In the genomic region with DNA sequence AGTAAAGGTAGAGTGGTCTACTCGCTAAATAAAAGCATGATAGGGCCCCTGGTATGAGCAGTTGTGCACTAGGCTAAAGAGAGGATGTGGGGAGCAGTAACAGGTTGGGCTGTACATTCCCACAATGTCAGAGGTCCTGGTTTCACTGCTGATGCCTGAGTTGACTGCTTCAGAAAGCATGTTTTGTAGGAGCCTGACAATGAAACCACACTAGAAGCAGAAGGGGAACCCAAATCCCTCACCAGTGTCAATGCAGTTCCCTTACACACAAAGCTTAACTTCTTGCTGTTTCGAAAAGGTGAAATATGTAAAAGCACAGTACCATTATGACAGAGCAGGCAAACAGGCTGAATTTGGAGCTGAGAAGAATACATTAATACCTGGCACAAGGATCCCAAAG, we compare ENCODE assay signal across 15 cellular contexts.
A peak's percentile ranks its signal among the peaks of the same experiment; 100 is the strongest.
DNase-seq lines count a peak whose midpoint lies in the region; ATAC-seq, FAIRE-seq and TF ChIP-seq lines count a peak whose summit lies in the region.
"Had no signal": no experiment of that assay in that cellular context is flagged by ENCODE, and none has a peak within 500 bp of the region (broad histone marks: within the 10 kb centered on the region; RNA-seq: fewer than 3 reads in every experiment).

No MANE protein-coding gene starts in this region.

- TF ChIP-seq RAD21 in HepG2 (CRISPR knock-in tag; IDR thresholded peaks at IDR 0.05), result no peak

- H3K4me1 ChIP-seq in HepG2 (ENCODE audit: insufficient read depth, low read length) (peaks cover 12% of the 10 kb centered on the region), right lobe of liver (peaks cover 0 to 13% (median 3%) of the 10 kb centered on the region in 4 donors), gastroesophageal sphincter (no peaks in the 10 kb centered on the region)

- H3K27ac Mint-ChIP-seq in stimulated activated naive B cell treated with anti-CD40 and anti-IgM and Interleukin-4, amounts not matched to agents 10 μg/mL and 1 μg/mL and 100 μg/mL, for 72 hours, result no peak overlapping the region

- DNase-seq in HepG2 (ENCODE audit: low spot score) (no peak), right lobe of liver (no peak), NCI-H146 (lab: John Stamatoyannopoulos, UW) (no peak)
- DNase-seq in stimulated activated naive B cell treated with anti-CD40 and anti-IgM and Interleukin-4, amounts not matched to agents 10 μg/mL and 1 μg/mL and 100 μg/mL, for 72 hours, result peak; percentile 4
- no peak for DNase-seq in activated CD4-positive, CD25-positive, alpha-beta regulatory T cell treated with anti-CD3 and anti-CD28 coated beads, Interleukin-2, amount 50 U/mL, for 72 hours
- DNase-seq: amygdala; effector CD4-positive, alpha-beta T cell; NCI-H187 treated with DMSO at 0.1 percent for 48 hours; PC-3; stimulated activated naive CD4-positive, alpha-beta T cell treated with Interleukin-2 at 50 U/mL for 16 hours had no signal

- no peak for TF ChIP-seq CTCF in HepG2 (CRISPR knock-in tag; IDR thresholded peaks at IDR 0.05)
- TF ChIP-seq CTCF in right lobe of liver (IDR thresholded peaks at IDR 0.05), result no peak
- TF ChIP-seq CTCF in gastroesophageal sphincter (IDR thresholded peaks at IDR 0.05), result no peak

- H3K4me2 ChIP-seq in HepG2 (ENCODE audit: low read depth, low read length), result no peak overlapping the region

- peaks cover 14 to 20% of the 10 kb centered on the region in 2 donors for H3K4me1 Mint-ChIP-seq in stimulated activated naive B cell treated with anti-CD40 and anti-IgM and Interleukin-4, amounts not matched to agents 10 μg/mL and 1 μg/mL and 100 μg/mL, for 72 hours

- H3K9me3 Mint-ChIP-seq in stimulated activated naive B cell treated with anti-CD40 and anti-IgM and Interleukin-4, amounts not matched to agents 10 μg/mL and 1 μg/mL and 100 μg/mL, for 72 hours, result peaks cover 0 to 1% of the 10 kb centered on the region in 2 donors

- no peaks in the 10 kb centered on the region for H3K79me2 ChIP-seq in HepG2 (ENCODE audit: insufficient read depth, low read length)

- H3K4me3 ChIP-seq in HepG2 (replicated peaks in 1 of 3; ENCODE audit: insufficient read depth in 1 of 3, low read depth in 2 of 3, low read length in 3 of 3), result no peak overlapping the region
- H3K4me3 ChIP-seq in right lobe of liver, result no peak overlapping the region
- no peak overlapping the region for H3K4me3 ChIP-seq in gastroesophageal sphincter
- H3K4me3 ChIP-seq: A549 had no signal

- H3K27ac ChIP-seq in HepG2 (ENCODE audit: extremely low read length, insufficient read depth, low read length) (no peak overlapping the region), right lobe of liver (no peak overlapping the region), gastroesophageal sphincter (no peak overlapping the region)

- H3K36me3 ChIP-seq in HepG2 (replicated peaks in 1 of 2; ENCODE audit: control insufficient read depth in 1 of 2, insufficient read depth in 2 of 2, low read length in 2 of 2) (no peaks in the 10 kb centered on the region), right lobe of liver (no peaks in the 10 kb centered on the region), gastroesophageal sphincter (no peaks in the 10 kb centered on the region)

- no peaks in the 10 kb centered on the region for H4K20me1 ChIP-seq in HepG2 (ENCODE audit: insufficient read depth, low read length)

- ATAC-seq in HepG2, result peak; percentile 47
- no peak for ATAC-seq in right lobe of liver
- peak; percentile 81 for ATAC-seq in GM21825 (IDR thresholded peaks at IDR 0.05; ENCODE audit: unreplicated experiment)
- peak; percentile 82 for ATAC-seq in HG03159 (IDR thresholded peaks at IDR 0.05; ENCODE audit: unreplicated experiment)
- peak; percentile 85 to 89 for ATAC-seq in stimulated activated naive B cell treated with anti-CD40 and anti-IgM and Interleukin-4, amounts not matched to agents 10 μg/mL and 1 μg/mL and 100 μg/mL, for 72 hours (replicated peaks)
- no peak for ATAC-seq in gastroesophageal sphincter
- ATAC-seq: A549, PC-3 had no signal

- H3K27me3 Mint-ChIP-seq in stimulated activated naive B cell treated with anti-CD40 and anti-IgM and Interleukin-4, amounts not matched to agents 10 μg/mL and 1 μg/mL and 100 μg/mL, for 72 hours, result peaks cover 4 to 6% of the 10 kb centered on the region in 2 donors

- H3K27me3 ChIP-seq in HepG2 (ENCODE audit: control insufficient read depth in 1 of 2, insufficient read depth in 2 of 2, low read length in 2 of 2) (no peaks in the 10 kb centered on the region), right lobe of liver (no peaks in the 10 kb centered on the region), gastroesophageal sphincter (no peaks in the 10 kb centered on the region)

- H3K9me3 ChIP-seq in HepG2 (ENCODE audit: low read length) (no peaks in the 10 kb centered on the region), right lobe of liver (no peaks in the 10 kb centered on the region), gastroesophageal sphincter (no peaks in the 10 kb centered on the region)
- H3K9me3 ChIP-seq: A549 had no signal

- no peak for FAIRE-seq in HepG2 (lab: Jason Lieb, UNC)
- FAIRE-seq: D721Med had no signal

- in situ Hi-C loops in HepG2 (cut with HindIII; ENCODE audit: extremely low pct_ligation_motif_present, low pct_unique_long_range_greater_than_20kb), result no loop called here

- TF ChIP-seq EP300 in HepG2 (IDR thresholded peaks at IDR 0.05; ENCODE audit: low read depth in 2 of 2, low read length in 2 of 2), result no peak
- TF ChIP-seq EP300 in HepG2 (CRISPR knock-in tag; IDR thresholded peaks at IDR 0.05; ENCODE audit: borderline replicate concordance), result no peak
- no peak for TF ChIP-seq EP300 in gastroesophageal sphincter (IDR thresholded peaks at IDR 0.05)

- H3K9ac ChIP-seq in HepG2 (ENCODE audit: insufficient read depth, low read depth, low read length), result no peak overlapping the region

- H2AFZ ChIP-seq in HepG2 (ENCODE audit: low read length), result no peak overlapping the region

- TF ChIP-seq POLR2A in HepG2 (IDR thresholded peaks at IDR 0.05; ENCODE audit: insufficient read depth in 1 of 2, low read depth in 2 of 2, low read length in 2 of 2), result no peak
- no peak for TF ChIP-seq POLR2A in right lobe of liver (IDR thresholded peaks at IDR 0.05)
- TF ChIP-seq POLR2A in gastroesophageal sphincter (IDR thresholded peaks at IDR 0.05), result no peak

- WGBS in HepG2 (ENCODE audit: low lambda C conversion rate), result 35% methylated on average over 2 of the region's 2 CpGs
- 85% methylated on average over 2 of the region's 2 CpGs for WGBS in right lobe of liver (ENCODE audit: insufficient coverage, low coverage, low lambda C conversion rate, missing lambda C conversion rate)
- WGBS in gastroesophageal sphincter (ENCODE audit: low coverage in 1 of 2), 2 donors, result 84 to 92% methylated on average over 2 of the region's 2 CpGs

- BruUV-seq in HepG2 (replicated peaks; lab: Mats Ljungman, UMichigan), result no TSS peak

- POLR2A ChIA-PET in HepG2 (lab: Yijun Ruan, JAX), result no interaction called here

- H3K4me3 Mint-ChIP-seq in stimulated activated naive B cell treated with anti-CD40 and anti-IgM and Interleukin-4, amounts not matched to agents 10 μg/mL and 1 μg/mL and 100 μg/mL, for 72 hours, result no peak overlapping the region

- intact Hi-C loops in HepG2 (cut with micrococcal nuclease; ENCODE audit: unreplicated experiment) (no loop called here), right lobe of liver (cut with DNase I) (no loop called here)

- no peaks in the 10 kb centered on the region for H3K36me3 Mint-ChIP-seq in stimulated activated naive B cell treated with anti-CD40 and anti-IgM and Interleukin-4, amounts not matched to agents 10 μg/mL and 1 μg/mL and 100 μg/mL, for 72 hours

- CTCF ChIA-PET in HepG2 (lab: Yijun Ruan, JAX; ENCODE audit: low intra/inter-chr PET ratio, low total read pairs), result no interaction called here

TF ChIP-seq in HepG2, 621 proteins besides CTCF, POLR2A, EP300 and RAD21 (continues in another document):
- TF ChIP-seq FOXJ3 (CRISPR knock-in tag; IDR thresholded peaks at IDR 0.05; ENCODE audit: borderline replicate concordance), result no peak
- no peak for TF ChIP-seq ZNF333 (CRISPR knock-in tag; IDR thresholded peaks at IDR 0.05; ENCODE audit: borderline replicate concordance)
- TF ChIP-seq REXO4 (CRISPR knock-in tag; IDR thresholded peaks at IDR 0.05; ENCODE audit: borderline replicate concordance), result no peak
- TF ChIP-seq STAT6 (CRISPR knock-in tag; IDR thresholded peaks at IDR 0.05; ENCODE audit: borderline replicate concordance), result no peak
- no peak for TF ChIP-seq NFYB (CRISPR knock-in tag; IDR thresholded peaks at IDR 0.05)
- no peak for TF ChIP-seq HIC2 (CRISPR knock-in tag; IDR thresholded peaks at IDR 0.05; ENCODE audit: low read depth)

Comparison
In these comparisons a context has a peak if more than half of its experiments do, and no peak if none do; other contexts are left out.
1. ATAC-seq: peak in HepG2 (single experiment), GM21825 (single experiment), HG03159 (single experiment) and stimulated activated naive B cell treated with anti-CD40 and anti-IgM and Interleukin-4, amounts not matched to agents 10 μg/mL and 1 μg/mL and 100 μg/mL, for 72 hours (2 of 2); none in right lobe of liver (0 of 4) and gastroesophageal sphincter (single experiment).